In genomic region chr10:98030093-98030821, GRCh38 we compare ENCODE assay signal across 8 cellular contexts. TPM values are rescaled to one million over a fixed set of nuclear protein-coding genes. Genes with fewer than 3 reads are reported as not detected.
A peak's percentile ranks its signal among the peaks of the same experiment; 100 is the strongest.
DNase-seq lines count a peak whose midpoint lies in the region; ATAC-seq and TF ChIP-seq lines count a peak whose summit lies in the region.

TSS of gene CRTAC1 (minus strand) at chr10:98030621. CDS start at chr10:98030472, 149 bp downstream.

- H2AFZ ChIP-seq in fibroblast of lung (ENCODE audit: low read length), result no peak within 1 kb of the TSS

- H3K4me2 ChIP-seq in fibroblast of lung (ENCODE audit: extremely low read depth, insufficient read depth, low read length), result no peak within 1 kb of the TSS

- H3K27ac ChIP-seq in fibroblast of lung (ENCODE audit: insufficient read depth, low read length), result no peak within 1 kb of the TSS

- H3K79me2 ChIP-seq in fibroblast of lung (ENCODE audit: control insufficient read depth, insufficient read depth, low read length), result no peaks in the 10 kb centered on the region

- peak within 1 kb of the TSS; percentile 66 to 78 (median 75) for H3K4me3 Mint-ChIP-seq in nephron
- no peak within 1 kb of the TSS for H3K4me3 Mint-ChIP-seq in stimulated activated memory B cell treated with anti-CD40 and anti-IgM and Interleukin-4, amounts not matched to agents 10 μg/mL and 1 μg/mL and 100 μg/mL, for 72 hours
- no peak within 1 kb of the TSS for H3K4me3 Mint-ChIP-seq in activated CD8-positive, alpha-beta memory T cell treated with anti-CD3 and anti-CD28 coated beads, Interleukin-2, amount 10 ng/mL, durations not matched to agents 7 days and 5 days

- DNase-seq in EH (ENCODE audit: low read depth), result peak; percentile 12
- peak; percentile 87 for DNase-seq in NCI-H510A treated with DMSO at 0.1 percent for 48 hours (lab: John Stamatoyannopoulos, UW)
- peak; percentile 12 to 16 for DNase-seq in fibroblast of lung (ENCODE audit: low read depth in 2 of 2)
- DNase-seq in NCI-H187 treated with DMSO at 0.1 percent for 48 hours (lab: John Stamatoyannopoulos, UW), result no peak
- no peak for DNase-seq in activated CD4-positive, alpha-beta T cell treated with anti-CD3 and anti-CD28 coated beads, Interleukin-2, amount 50 U/mL, for 48 hours
- DNase-seq in activated CD8-positive, alpha-beta memory T cell treated with anti-CD3 and anti-CD28 coated beads, Interleukin-2, amount 10 ng/mL, durations not matched to agents 7 days and 5 days, result no peak

- H3K4me1 ChIP-seq in fibroblast of lung (ENCODE audit: control insufficient read depth, extremely low read depth, insufficient read depth, low read length), result no peaks in the 10 kb centered on the region

- no peak within 1 kb of the TSS for H3K9ac ChIP-seq in fibroblast of lung (ENCODE audit: insufficient read depth, low read length)

- H3K36me3 Mint-ChIP-seq in nephron (ENCODE audit: low read depth), result no peaks in the 10 kb centered on the region
- no peaks in the 10 kb centered on the region for H3K36me3 Mint-ChIP-seq in stimulated activated memory B cell treated with anti-CD40 and anti-IgM and Interleukin-4, amounts not matched to agents 10 μg/mL and 1 μg/mL and 100 μg/mL, for 72 hours
- H3K36me3 Mint-ChIP-seq in activated CD8-positive, alpha-beta memory T cell treated with anti-CD3 and anti-CD28 coated beads, Interleukin-2, amount 10 ng/mL, durations not matched to agents 7 days and 5 days, result no peaks in the 10 kb centered on the region

- CTCF ChIA-PET in activated CD8-positive, alpha-beta memory T cell treated with anti-CD3 and anti-CD28 coated beads, Interleukin-2, amount 10 ng/mL, durations not matched to agents 7 days and 5 days (lab: Charles Lee), result interaction anchor here (0.9 to 3.9 kb wide), 2 partner anchors 11 to 16 kb away, joined by 6 to 23 read pairs; no protein-coding TSS in a partner anchor

- TF ChIP-seq CTCF in fibroblast of lung (conservative IDR thresholded peaks at IDR 0.05 in 1 of 2, IDR thresholded peaks at IDR 0.05 in 1 of 2; ENCODE audit: low read depth in 1 of 2, low read length in 2 of 2), result no peak
- no peak for TF ChIP-seq CTCF in nephron (IDR thresholded peaks at IDR 0.05; ENCODE audit: unreplicated experiment in 3 of 3)

- no peaks in the 10 kb centered on the region for H4K20me1 ChIP-seq in fibroblast of lung (ENCODE audit: control insufficient read depth, extremely low read depth, insufficient read depth, low read length)

- no peak within 1 kb of the TSS for H3K27ac Mint-ChIP-seq in nephron
- H3K27ac Mint-ChIP-seq in stimulated activated memory B cell treated with anti-CD40 and anti-IgM and Interleukin-4, amounts not matched to agents 10 μg/mL and 1 μg/mL and 100 μg/mL, for 72 hours, result no peak within 1 kb of the TSS
- H3K27ac Mint-ChIP-seq in activated CD8-positive, alpha-beta memory T cell treated with anti-CD3 and anti-CD28 coated beads, Interleukin-2, amount 10 ng/mL, durations not matched to agents 7 days and 5 days, result no peak within 1 kb of the TSS

- no peaks in the 10 kb centered on the region for H3K36me3 ChIP-seq in fibroblast of lung (ENCODE audit: control insufficient read depth, insufficient read depth, low read length)

- peaks cover 5% of the 10 kb centered on the region for H3K4me1 Mint-ChIP-seq in nephron
- H3K4me1 Mint-ChIP-seq in stimulated activated memory B cell treated with anti-CD40 and anti-IgM and Interleukin-4, amounts not matched to agents 10 μg/mL and 1 μg/mL and 100 μg/mL, for 72 hours, result peaks cover 6% of the 10 kb centered on the region
- no peaks in the 10 kb centered on the region for H3K4me1 Mint-ChIP-seq in activated CD8-positive, alpha-beta memory T cell treated with anti-CD3 and anti-CD28 coated beads, Interleukin-2, amount 10 ng/mL, durations not matched to agents 7 days and 5 days

- H3K27me3 Mint-ChIP-seq in nephron (ENCODE audit: low read depth), result peaks cover 93% of the 10 kb centered on the region
- peaks cover 68% of the 10 kb centered on the region for H3K27me3 Mint-ChIP-seq in stimulated activated memory B cell treated with anti-CD40 and anti-IgM and Interleukin-4, amounts not matched to agents 10 μg/mL and 1 μg/mL and 100 μg/mL, for 72 hours
- peaks cover 70% of the 10 kb centered on the region for H3K27me3 Mint-ChIP-seq in activated CD8-positive, alpha-beta memory T cell treated with anti-CD3 and anti-CD28 coated beads, Interleukin-2, amount 10 ng/mL, durations not matched to agents 7 days and 5 days

- ATAC-seq in stimulated activated memory B cell treated with anti-CD40 and anti-IgM and Interleukin-4, amounts not matched to agents 10 μg/mL and 1 μg/mL and 100 μg/mL, for 72 hours, result no peak
- no peak for ATAC-seq in activated CD8-positive, alpha-beta memory T cell treated with anti-CD3 and anti-CD28 coated beads, Interleukin-2, amount 10 ng/mL, durations not matched to agents 7 days and 5 days

- H3K9me3 ChIP-seq in fibroblast of lung (ENCODE audit: control insufficient read depth, insufficient read depth, low read depth, low read length), result no peaks in the 10 kb centered on the region

- H3K4me3 ChIP-seq in fibroblast of lung (replicated peaks in 1 of 4; ENCODE audit: control extremely low read depth in 1 of 4, insufficient read depth in 1 of 4, low read depth in 3 of 4, low read length in 4 of 4), result no peak within 1 kb of the TSS

- H3K27me3 ChIP-seq in fibroblast of lung (ENCODE audit: control insufficient read depth, insufficient read depth, low read length), result peaks cover 31% of the 10 kb centered on the region

- H3K9me3 Mint-ChIP-seq in nephron, result no peaks in the 10 kb centered on the region
- H3K9me3 Mint-ChIP-seq in stimulated activated memory B cell treated with anti-CD40 and anti-IgM and Interleukin-4, amounts not matched to agents 10 μg/mL and 1 μg/mL and 100 μg/mL, for 72 hours, result no peaks in the 10 kb centered on the region
- H3K9me3 Mint-ChIP-seq in activated CD8-positive, alpha-beta memory T cell treated with anti-CD3 and anti-CD28 coated beads, Interleukin-2, amount 10 ng/mL, durations not matched to agents 7 days and 5 days (ENCODE audit: low read depth), result no peaks in the 10 kb centered on the region

RNA-seq across cellular contexts. Expression of gene CRTAC1, which starts in this region (rescaled TPM):
- not detected in 2 replicates for total RNA-seq in fibroblast of lung
- polyA plus RNA-seq in fibroblast of lung, result not detected in 2 replicates
- not detected in 2 replicates for polyA plus RNA-seq in fibroblast of lung (2012)
- not detected in 2 replicates for polyA minus RNA-seq in fibroblast of lung (ENCODE audit: low replicate concordance)
- not detected for total RNA-seq in activated CD8-positive, alpha-beta memory T cell treated with anti-CD3 and anti-CD28 coated beads, Interleukin-2, amount 10 ng/mL, durations not matched to agents 7 days and 5 days

Comparison
In these comparisons a context has a peak if more than half of its experiments do, and no peak if none do; other contexts are left out.
1. Peak in DNase-seq in fibroblast of lung; RNA of the gene not detected or under 1 TPM.
2. DNase-seq: peak in EH (single experiment) and NCI-H510A treated with DMSO at 0.1 percent for 48 hours (single experiment); none in NCI-H187 treated with DMSO at 0.1 percent for 48 hours (single experiment), activated CD4-positive, alpha-beta T cell treated with anti-CD3 and anti-CD28 coated beads, Interleukin-2, amount 50 U/mL, for 48 hours (0 of 2) and activated CD8-positive, alpha-beta memory T cell treated with anti-CD3 and anti-CD28 coated beads, Interleukin-2, amount 10 ng/mL, durations not matched to agents 7 days and 5 days (single experiment).
3. H3K4me3 Mint-ChIP-seq: peak in nephron (3 of 3); none in stimulated activated memory B cell treated with anti-CD40 and anti-IgM and Interleukin-4, amounts not matched to agents 10 μg/mL and 1 μg/mL and 100 μg/mL, for 72 hours (single experiment) and activated CD8-positive, alpha-beta memory T cell treated with anti-CD3 and anti-CD28 coated beads, Interleukin-2, amount 10 ng/mL, durations not matched to agents 7 days and 5 days (single experiment).